Comparison of ENCODE assay signal across 29 cellular contexts in genomic region chr1:150126811-150127210, GRCh38.
"Had no signal": no experiment of that assay in that cellular context is flagged by ENCODE, and none has a peak within 500 bp of the region (broad histone marks: within the 10 kb centered on the region; RNA-seq: fewer than 3 reads in every experiment).

No MANE protein-coding gene starts in this region.

- H3K27me3 Mint-ChIP-seq: activated CD8-positive, alpha-beta T cell treated with anti-CD3 and anti-CD28 coated beads for 36 hours; activated naive CD4-positive, alpha-beta T cell treated with anti-CD3 and anti-CD28 coated beads, Interleukin-2, amount 50 U/mL, for 24 hours; activated naive CD8-positive, alpha-beta T cell treated with anti-CD3 and anti-CD28 coated beads for 36 hours; activated naive CD8-positive, alpha-beta T cell treated with anti-CD3 and anti-CD28 coated beads, Interleukin-2, amount 50 U/mL, for 24 hours; activated T-helper 17 cell treated with anti-CD3 and anti-CD28 coated beads, Interleukin-2, amount 50 U/mL, for 72 hours had no signal

- H3K4me1 ChIP-seq: adrenal gland, body of pancreas, colonic mucosa, esophagus squamous epithelium had no signal

- ATAC-seq: activated CD8-positive, alpha-beta T cell treated with anti-CD3 and anti-CD28 coated beads for 36 hours; activated naive CD8-positive, alpha-beta T cell treated with anti-CD3 and anti-CD28 coated beads, Interleukin-2, amount 50 U/mL, for 24 hours; activated T-cell treated with anti-CD3 and anti-CD28 coated beads, Interleukin-2, amount 50 U/mL, for 4 hours; body of pancreas; gastroesophageal sphincter; heart right ventricle; WTC11 had no signal

- H3K27ac Mint-ChIP-seq: activated CD8-positive, alpha-beta T cell treated with anti-CD3 and anti-CD28 coated beads for 36 hours; activated naive CD4-positive, alpha-beta T cell treated with anti-CD3 and anti-CD28 coated beads for 36 hours; activated naive CD4-positive, alpha-beta T cell treated with anti-CD3 and anti-CD28 coated beads, Interleukin-2, amount 50 U/mL, for 24 hours; activated naive CD8-positive, alpha-beta T cell treated with anti-CD3 and anti-CD28 coated beads for 36 hours; WTC11 had no signal

- H3K4me1 Mint-ChIP-seq: WTC11 had no signal

- H3K36me3 ChIP-seq: adrenal gland, colonic mucosa had no signal

- H3K36me3 Mint-ChIP-seq: WTC11 had no signal

- H3K4me3 ChIP-seq: adrenal gland, body of pancreas, colonic mucosa, esophagus squamous epithelium, gastroesophageal sphincter, heart right ventricle had no signal

- H3K9me3 ChIP-seq: adrenal gland, body of pancreas, colonic mucosa, esophagus squamous epithelium, gastroesophageal sphincter, heart right ventricle had no signal

- H3K9me3 Mint-ChIP-seq: activated CD8-positive, alpha-beta T cell treated with anti-CD3 and anti-CD28 coated beads for 36 hours; activated naive CD4-positive, alpha-beta T cell treated with anti-CD3 and anti-CD28 coated beads for 36 hours; activated naive CD4-positive, alpha-beta T cell treated with anti-CD3 and anti-CD28 coated beads, Interleukin-2, amount 50 U/mL, for 24 hours; activated naive CD8-positive, alpha-beta T cell treated with anti-CD3 and anti-CD28 coated beads for 36 hours; activated naive CD8-positive, alpha-beta T cell treated with anti-CD3 and anti-CD28 coated beads, Interleukin-2, amount 50 U/mL, for 24 hours; activated T-cell treated with anti-CD3 and anti-CD28 coated beads, Interleukin-2, amount 50 U/mL, for 4 hours; activated T-helper 17 cell treated with anti-CD3 and anti-CD28 coated beads, Interleukin-2, amount 50 U/mL, for 72 hours had no signal

- H3K27ac ChIP-seq: adrenal gland, body of pancreas, colonic mucosa, epithelial cell of prostate, esophagus squamous epithelium, gastroesophageal sphincter, heart right ventricle, VCaP had no signal

- DNase-seq: activated CD4-positive, alpha-beta T cell treated with anti-CD3 and anti-CD28 coated beads for 1 hour; activated CD4-positive, alpha-beta T cell treated with anti-CD3 and anti-CD28 coated beads for 4 hours; activated CD4-positive, alpha-beta T cell treated with anti-CD3 and anti-CD28 coated beads, Interleukin-2, amount 50 U/mL, for 1 hour; activated CD4-positive, alpha-beta T cell treated with anti-CD3 and anti-CD28 coated beads, Interleukin-2, amount 50 U/mL, for 48 hours; activated CD8-positive, alpha-beta memory T cell treated with anti-CD3 and anti-CD28 coated beads for 24 hours; activated CD8-positive, alpha-beta T cell treated with anti-CD3 and anti-CD28 coated beads for 36 hours; activated effector memory CD4-positive, alpha-beta T cell treated with anti-CD3 and anti-CD28 coated beads, Interleukin-2, amount 50 U/mL, for 16 hours; activated naive CD4-positive, alpha-beta T cell treated with anti-CD3 and anti-CD28 coated beads for 36 hours; activated naive CD8-positive, alpha-beta T cell treated with anti-CD3 and anti-CD28 coated beads for 36 hours; activated naive CD8-positive, alpha-beta T cell treated with anti-CD3 and anti-CD28 coated beads, Interleukin-2, amount 50 U/mL, for 24 hours; activated T-cell treated with anti-CD3 and anti-CD28 coated beads, Interleukin-2, amount 50 U/mL, for 4 hours; adrenal gland; amygdala; aorta; body of pancreas; central memory CD4-positive, alpha-beta T cell; cerebellar nuclear complex; colonic mucosa; effector CD8-positive, alpha-beta T cell; esophagus squamous epithelium; foreskin melanocyte; heart right ventricle; T-helper 2 cell had no signal

- H3K4me3 Mint-ChIP-seq: activated CD8-positive, alpha-beta T cell treated with anti-CD3 and anti-CD28 coated beads for 36 hours; activated naive CD4-positive, alpha-beta T cell treated with anti-CD3 and anti-CD28 coated beads for 36 hours; activated naive CD4-positive, alpha-beta T cell treated with anti-CD3 and anti-CD28 coated beads, Interleukin-2, amount 50 U/mL, for 24 hours; activated naive CD8-positive, alpha-beta T cell treated with anti-CD3 and anti-CD28 coated beads for 36 hours; activated naive CD8-positive, alpha-beta T cell treated with anti-CD3 and anti-CD28 coated beads, Interleukin-2, amount 50 U/mL, for 24 hours; activated T-cell treated with anti-CD3 and anti-CD28 coated beads, Interleukin-2, amount 50 U/mL, for 4 hours; WTC11 had no signal

- H3K27me3 ChIP-seq: adrenal gland, body of pancreas, colonic mucosa, esophagus squamous epithelium, gastroesophageal sphincter, heart right ventricle had no signal
